Comparison of ENCODE assay signal across 21 cellular contexts in the genomic region with DNA sequence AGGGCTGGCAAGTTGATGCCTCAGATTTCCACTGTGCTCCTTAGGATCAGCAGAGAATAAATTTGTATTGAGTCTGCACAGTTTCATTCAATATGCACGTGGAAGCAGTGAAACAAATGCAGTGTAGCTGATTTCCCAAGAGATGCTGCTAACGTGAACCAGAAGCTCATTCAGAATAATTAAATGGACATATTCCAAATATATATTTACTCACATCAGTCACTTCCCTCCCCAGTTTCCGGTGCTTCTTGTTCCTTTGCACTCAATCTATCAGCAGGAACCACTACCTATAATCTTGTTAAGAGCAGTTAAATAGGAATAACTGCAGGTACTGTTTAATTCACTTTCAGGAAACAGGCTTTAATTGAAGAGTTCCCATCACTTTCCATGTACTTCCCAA.
"Had no signal": no experiment of that assay in that cellular context is flagged by ENCODE, and none has a peak within 500 bp of the region (broad histone marks: within the 10 kb centered on the region; RNA-seq: fewer than 3 reads in every experiment).

No MANE protein-coding gene starts in this region.

- H3K27me3 ChIP-seq: left lung, pancreas, suprapubic skin, tibial artery, upper lobe of right lung had no signal

- H3K9me3 ChIP-seq: left lung, lower lobe of right lung, pancreas, prostate gland, suprapubic skin, thoracic aorta, tibial artery, upper lobe of right lung had no signal

- H3K27ac ChIP-seq: left lung, lower lobe of right lung, pancreas, prostate gland, skin epidermis, suprapubic skin, thoracic aorta, tibial artery, upper lobe of right lung had no signal

- H3K4me3 ChIP-seq: left lung, lower lobe of right lung, pancreas, prostate gland, skin epidermis, suprapubic skin, thoracic aorta, tibial artery, upper lobe of right lung had no signal

- H3K4me1 ChIP-seq: left lung, lower lobe of right lung, pancreas, prostate gland, suprapubic skin, upper lobe of right lung had no signal

- DNase-seq: hypothalamus; immature natural killer cell; kidney; left colon; left lung; lower lobe of right lung; mammary epithelial cell; mesenchymal stem cell; naive thymus-derived CD8-positive, alpha-beta T cell; pancreas; posterior cingulate gyrus; retina; right cardiac atrium; stimulated activated CD4-positive, alpha-beta T cell treated with anti-CD3 and anti-CD28 coated beads, Interleukin-4, amount 100 ng/mL, for 24 hours; stimulated activated naive CD4-positive, alpha-beta T cell; tibial artery; upper lobe of right lung had no signal

- H3K36me3 ChIP-seq: left lung, lower lobe of right lung, pancreas, prostate gland, suprapubic skin, thoracic aorta, tibial artery, upper lobe of right lung had no signal
